ENCODE assay signal across 14 cellular contexts in genomic region chr21:44658913-44659595, GRCh38. TPM values are rescaled to one million over a fixed set of nuclear protein-coding genes. Genes with fewer than 3 reads are reported as not detected.
DNase-seq lines count a peak whose midpoint lies in the region; ATAC-seq, FAIRE-seq and TF ChIP-seq lines count a peak whose summit lies in the region.
"Had no signal": no experiment of that assay in that cellular context is flagged by ENCODE, and none has a peak within 500 bp of the region (broad histone marks: within the 10 kb centered on the region; RNA-seq: fewer than 3 reads in every experiment).

No MANE protein-coding gene starts in this region.

- FAIRE-seq in astrocyte (lab: Jason Lieb, UNC) = no peak
- FAIRE-seq: A204.1 had no signal

- 43 to 66% methylated on average over 6 to 8 of the region's 11 CpGs for WGBS in gastroesophageal sphincter (ENCODE audit: low coverage in 1 of 2), 2 donors

- TF ChIP-seq EP300 in gastroesophageal sphincter (IDR thresholded peaks at IDR 0.05) = no peak

- peak; percentile 10 for ATAC-seq in stimulated activated naive CD8-positive, alpha-beta T cell treated with anti-CD3 and anti-CD28 coated beads, Interleukin-15, Interleukin-2, amounts not matched to agents 100 U/mL and 50 U/mL, for 24 hours
- ATAC-seq in gastroesophageal sphincter = no peak

- H3K4me2 ChIP-seq in astrocyte (ENCODE audit: low read length) = no peak overlapping the region
- H3K4me2 ChIP-seq: PC-9 had no signal

- no peak for TF ChIP-seq CTCF in Peyer's patch (IDR thresholded peaks at IDR 0.05)
- no peak for TF ChIP-seq CTCF in astrocyte (IDR thresholded peaks at IDR 0.05; ENCODE audit: insufficient read depth, low read depth, low read length)
- no peak for TF ChIP-seq CTCF in gastroesophageal sphincter (IDR thresholded peaks at IDR 0.05)

- no peaks in the 10 kb centered on the region for H4K20me1 ChIP-seq in astrocyte (ENCODE audit: insufficient read depth, low read length)

- peaks cover 48% of the 10 kb centered on the region for H3K9me3 Mint-ChIP-seq in activated CD4-positive, alpha-beta T cell treated with anti-CD3 and anti-CD28 coated beads, Interleukin-2, amount 10 ng/mL, durations not matched to agents 24 days and 14 days
- H3K9me3 Mint-ChIP-seq in astrocyte (ENCODE audit: unreplicated experiment) = peaks cover 29% of the 10 kb centered on the region

- no peak overlapping the region for H3K4me3 ChIP-seq in Peyer's patch
- H3K4me3 ChIP-seq in astrocyte (ENCODE audit: insufficient read depth, low read depth, low read length) = no peak overlapping the region
- no peak overlapping the region for H3K4me3 ChIP-seq in gastroesophageal sphincter
- H3K4me3 ChIP-seq: PC-9, testis had no signal

- H3K79me2 ChIP-seq in astrocyte (ENCODE audit: insufficient read depth, low read length) = no peaks in the 10 kb centered on the region

- H3K36me3 Mint-ChIP-seq in activated CD4-positive, alpha-beta T cell treated with anti-CD3 and anti-CD28 coated beads, Interleukin-2, amount 10 ng/mL, durations not matched to agents 24 days and 14 days (ENCODE audit: low read depth) = peaks cover 40% of the 10 kb centered on the region
- H3K36me3 Mint-ChIP-seq in astrocyte (ENCODE audit: low read depth, unreplicated experiment) = peaks cover 2% of the 10 kb centered on the region

- H3K27ac ChIP-seq in Peyer's patch (peak overlapping the region in 3 of 4 donors; percentile 25 to 82 (median 59)), astrocyte (ENCODE audit: low read depth, low read length) (no peak overlapping the region), gastroesophageal sphincter (no peak overlapping the region)
- H3K27ac ChIP-seq: PC-9, testis had no signal

- no peak overlapping the region for H3K9ac ChIP-seq in astrocyte (ENCODE audit: low read length)

- peak; percentile 72 for DNase-seq in activated CD4-positive, alpha-beta T cell treated with anti-CD3 and anti-CD28 coated beads, Interleukin-2, amount 10 ng/mL, durations not matched to agents 24 days and 14 days
- DNase-seq in activated CD4-positive, alpha-beta T cell treated with anti-CD3 and anti-CD28 coated beads, Interleukin-2, amount 50 U/mL, for 1 hour = no peak
- DNase-seq in Peyer's patch (no peak), astrocyte (ENCODE audit: low read depth) (no peak), DMS153 treated with DMSO at 0.1 percent for 48 hours (lab: John Stamatoyannopoulos, UW; ENCODE audit: unreplicated experiment) (no peak), inferior parietal cortex (ENCODE audit: extremely low spot score) (no peak)
- no peak for DNase-seq in stimulated activated naive CD8-positive, alpha-beta T cell treated with anti-CD3 and anti-CD28 coated beads, Interleukin-15, Interleukin-2, amounts not matched to agents 100 U/mL and 50 U/mL, for 24 hours
- DNase-seq: DMS 273 treated with DMSO at 0.1 percent for 48 hours, PC-9, testis had no signal

- H3K4me1 ChIP-seq in Peyer's patch = no peaks in the 10 kb centered on the region
- H3K4me1 ChIP-seq in astrocyte (ENCODE audit: insufficient read depth, low read length) = no peaks in the 10 kb centered on the region
- no peaks in the 10 kb centered on the region for H3K4me1 ChIP-seq in gastroesophageal sphincter
- H3K4me1 ChIP-seq: testis had no signal

- H3K36me3 ChIP-seq in Peyer's patch = no peaks in the 10 kb centered on the region
- H3K36me3 ChIP-seq in astrocyte (ENCODE audit: insufficient read depth, low read length) = no peaks in the 10 kb centered on the region
- no peaks in the 10 kb centered on the region for H3K36me3 ChIP-seq in gastroesophageal sphincter

- TF ChIP-seq POLR2A in Peyer's patch (IDR thresholded peaks at IDR 0.05) (no peak), gastroesophageal sphincter (IDR thresholded peaks at IDR 0.05) (no peak)

- intact Hi-C loops in activated CD4-positive, alpha-beta T cell treated with anti-CD3 and anti-CD28 coated beads, Interleukin-2, amount 10 ng/mL, durations not matched to agents 24 days and 14 days (cut with micrococcal nuclease) = loop anchor here (10.0 kb wide), 1 partner anchor 266 kb away; the partner anchor contains the start of gene ITGB2

- peak overlapping the region; percentile 91 for H3K27ac Mint-ChIP-seq in activated CD4-positive, alpha-beta T cell treated with anti-CD3 and anti-CD28 coated beads, Interleukin-2, amount 10 ng/mL, durations not matched to agents 24 days and 14 days
- H3K27ac Mint-ChIP-seq in astrocyte (ENCODE audit: unreplicated experiment) = peak overlapping the region; percentile 11

- H3K4me1 Mint-ChIP-seq in activated CD4-positive, alpha-beta T cell treated with anti-CD3 and anti-CD28 coated beads, Interleukin-2, amount 10 ng/mL, durations not matched to agents 24 days and 14 days = peaks cover 39% of the 10 kb centered on the region
- peaks cover 7% of the 10 kb centered on the region for H3K4me1 Mint-ChIP-seq in astrocyte (ENCODE audit: low read depth, unreplicated experiment)

- H2AFZ ChIP-seq in astrocyte (ENCODE audit: low read depth, low read length) = no peak overlapping the region
- H2AFZ ChIP-seq: PC-9 had no signal

- H3K27me3 ChIP-seq in Peyer's patch (no peaks in the 10 kb centered on the region), astrocyte (ENCODE audit: insufficient read depth, low read length) (no peaks in the 10 kb centered on the region), gastroesophageal sphincter (peaks cover 41% of the 10 kb centered on the region)
- H3K27me3 ChIP-seq: testis had no signal

- H3K27me3 Mint-ChIP-seq in activated CD4-positive, alpha-beta T cell treated with anti-CD3 and anti-CD28 coated beads, Interleukin-2, amount 10 ng/mL, durations not matched to agents 24 days and 14 days = peaks cover 6% of the 10 kb centered on the region
- peaks cover 23% of the 10 kb centered on the region for H3K27me3 Mint-ChIP-seq in astrocyte (ENCODE audit: low read depth, unreplicated experiment)

- no peaks in the 10 kb centered on the region for H3K9me3 ChIP-seq in Peyer's patch
- H3K9me3 ChIP-seq in astrocyte (ENCODE audit: insufficient read depth, low read depth, low read length) = no peaks in the 10 kb centered on the region
- peaks cover 0 to 13% (median 0%) of the 10 kb centered on the region in 3 donors for H3K9me3 ChIP-seq in gastroesophageal sphincter
- H3K9me3 ChIP-seq: testis had no signal

- H3K4me3 Mint-ChIP-seq in activated CD4-positive, alpha-beta T cell treated with anti-CD3 and anti-CD28 coated beads, Interleukin-2, amount 10 ng/mL, durations not matched to agents 24 days and 14 days = peak overlapping the region; percentile 56
- peak overlapping the region; percentile 40 for H3K4me3 Mint-ChIP-seq in astrocyte (ENCODE audit: unreplicated experiment)

RNA-seq across cellular contexts. Expression of gene KRTAP12-3, which starts 1.3 kb away (rescaled TPM):
- not detected in 2 replicates for total RNA-seq in activated CD4-positive, alpha-beta T cell treated with anti-CD3 and anti-CD28 coated beads, Interleukin-2, amount 10 ng/mL, durations not matched to agents 24 days and 14 days
- total RNA-seq in Peyer's patch (not detected), astrocyte (not detected in 2 replicates), gastroesophageal sphincter (not detected)
- total RNA-seq: lung microvascular endothelial cell, osteoblast, PC-9, testis had no signal

RNA-seq across cellular contexts. Expression of gene KRTAP12-4, which starts 4.6 kb away (rescaled TPM):
- not detected in 2 replicates for total RNA-seq in activated CD4-positive, alpha-beta T cell treated with anti-CD3 and anti-CD28 coated beads, Interleukin-2, amount 10 ng/mL, durations not matched to agents 24 days and 14 days
- total RNA-seq in Peyer's patch = not detected
- not detected in 2 replicates for total RNA-seq in astrocyte
- not detected for total RNA-seq in gastroesophageal sphincter
- total RNA-seq: lung microvascular endothelial cell, osteoblast, PC-9, testis had no signal

RNA-seq across cellular contexts. Expression of gene KRTAP12-2, which starts 7.7 kb away (rescaled TPM):
- total RNA-seq in activated CD4-positive, alpha-beta T cell treated with anti-CD3 and anti-CD28 coated beads, Interleukin-2, amount 10 ng/mL, durations not matched to agents 24 days and 14 days = not detected in 2 replicates
- not detected for total RNA-seq in Peyer's patch
- total RNA-seq in astrocyte = not detected in 2 replicates
- not detected for total RNA-seq in gastroesophageal sphincter
- total RNA-seq: lung microvascular endothelial cell, osteoblast, PC-9 had no signal

RNA-seq across cellular contexts. Expression of gene KRTAP10-11, which starts 12.8 kb away (rescaled TPM):
- not detected in 2 replicates for total RNA-seq in activated CD4-positive, alpha-beta T cell treated with anti-CD3 and anti-CD28 coated beads, Interleukin-2, amount 10 ng/mL, durations not matched to agents 24 days and 14 days
- total RNA-seq in Peyer's patch = not detected
- not detected in 2 replicates for total RNA-seq in astrocyte
- total RNA-seq in gastroesophageal sphincter = not detected
- total RNA-seq: lung microvascular endothelial cell, osteoblast, PC-9 had no signal

RNA-seq across cellular contexts. Expression of gene KRTAP10-10, which starts 21.9 kb away (rescaled TPM):
- total RNA-seq in activated CD4-positive, alpha-beta T cell treated with anti-CD3 and anti-CD28 coated beads, Interleukin-2, amount 10 ng/mL, durations not matched to agents 24 days and 14 days = not detected in 2 replicates
- total RNA-seq in Peyer's patch (not detected), astrocyte (not detected in 2 replicates), gastroesophageal sphincter (not detected)
- total RNA-seq: lung microvascular endothelial cell, osteoblast, PC-9, testis had no signal

Comparison
In these comparisons a context has a peak if more than half of its experiments do, and no peak if none do; other contexts are left out.
1. H3K27ac ChIP-seq: peak in Peyer's patch (3 of 4); none in astrocyte (single experiment) and gastroesophageal sphincter (0 of 4).